ENCODE assay signal across 2 cellular contexts in the genomic region with DNA sequence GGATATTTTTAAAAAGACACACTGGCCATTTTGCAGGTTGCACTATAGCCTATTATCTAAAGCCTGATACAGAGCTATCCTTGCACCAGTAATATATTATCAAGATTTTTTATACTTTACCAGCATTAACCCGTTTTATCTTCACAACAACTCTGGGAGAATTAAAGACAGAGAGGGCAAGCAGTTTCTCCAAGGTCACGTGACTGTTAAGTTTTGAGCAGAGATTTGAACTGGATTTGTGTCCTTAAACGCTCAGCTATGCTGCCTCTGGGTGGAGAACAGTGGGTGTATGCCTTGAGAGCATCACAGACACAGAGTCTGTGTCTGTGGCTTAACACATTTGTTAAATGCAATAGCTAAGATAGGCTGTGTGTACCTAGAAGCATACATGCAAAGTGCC.
TF ChIP-seq lines count a peak whose summit lies in the region.

No MANE protein-coding gene starts in this region.

TF ChIP-seq in A549, 52 proteins besides CTCF, POLR2A, EP300 and RAD21:
- TF ChIP-seq HEYL (CRISPR knock-in tag; IDR thresholded peaks at IDR 0.05) (no peak), RFX5 (IDR thresholded peaks at IDR 0.05) (no peak)

TF ChIP-seq in H1, 55 proteins besides CTCF, POLR2A, EP300 and RAD21:
- TF ChIP-seq KDM4A (IDR thresholded peaks at IDR 0.05; ENCODE audit: low read depth, low read length, severe bottlenecking): no peak
- TF ChIP-seq CBX5 (IDR thresholded peaks at IDR 0.05; ENCODE audit: low read depth, low read length): no peak
- TF ChIP-seq CHD1 (IDR thresholded peaks at IDR 0.05; ENCODE audit: low read depth, low read length): no peak
- no peak for TF ChIP-seq YY1 (IDR thresholded peaks at IDR 0.05; ENCODE audit: low read depth, low read length)
- TF ChIP-seq CREB1 (IDR thresholded peaks at IDR 0.05): no peak
- no peak for TF ChIP-seq POU5F1 (IDR thresholded peaks at IDR 0.05; ENCODE audit: low read depth, low read length)
- TF ChIP-seq, protein P1, sequence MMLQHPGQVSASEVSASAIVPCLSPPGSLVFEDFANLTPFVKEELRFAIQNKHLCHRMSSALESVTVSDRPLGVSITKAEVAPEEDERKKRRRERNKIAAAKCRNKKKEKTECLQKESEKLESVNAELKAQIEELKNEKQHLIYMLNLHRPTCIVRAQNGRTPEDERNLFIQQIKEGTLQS (IDR thresholded peaks at IDR 0.05; ENCODE audit: insufficient read depth, low read depth, low read length): no peak
- no peak for TF ChIP-seq JUN (IDR thresholded peaks at IDR 0.05; ENCODE audit: low read depth, low read length)
- TF ChIP-seq, protein P2, sequence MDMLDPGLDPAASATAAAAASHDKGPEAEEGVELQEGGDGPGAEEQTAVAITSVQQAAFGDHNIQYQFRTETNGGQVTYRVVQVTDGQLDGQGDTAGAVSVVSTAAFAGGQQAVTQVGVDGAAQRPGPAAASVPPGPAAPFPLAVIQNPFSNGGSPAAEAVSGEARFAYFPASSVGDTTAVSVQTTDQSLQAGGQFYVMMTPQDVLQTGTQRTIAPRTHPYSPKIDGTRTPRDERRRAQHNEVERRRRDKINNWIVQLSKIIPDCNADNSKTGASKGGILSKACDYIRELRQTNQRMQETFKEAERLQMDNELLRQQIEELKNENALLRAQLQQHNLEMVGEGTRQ (IDR thresholded peaks at IDR 0.05; ENCODE audit: low read length): no peak
- TF ChIP-seq SIRT6 (IDR thresholded peaks at IDR 0.05; ENCODE audit: low read length): no peak
- TF ChIP-seq ZNF274 (IDR thresholded peaks at IDR 0.05; ENCODE audit: borderline replicate concordance, extremely low read depth, low read length): no peak
- TF ChIP-seq TAF7 (optimal IDR thresholded peaks at IDR 0.05; ENCODE audit: borderline replicate concordance, low read depth, low read length): no peak
- TF ChIP-seq RFX5 (IDR thresholded peaks at IDR 0.05; ENCODE audit: borderline replicate concordance, low read depth, low read length): no peak
- no peak for TF ChIP-seq EGR1 (IDR thresholded peaks at IDR 0.05; ENCODE audit: borderline replicate concordance, low read depth, low read length)
- TF ChIP-seq RXRA (IDR thresholded peaks at IDR 0.05; ENCODE audit: insufficient read depth, low read depth, low read length): no peak
- TF ChIP-seq, protein P3, sequence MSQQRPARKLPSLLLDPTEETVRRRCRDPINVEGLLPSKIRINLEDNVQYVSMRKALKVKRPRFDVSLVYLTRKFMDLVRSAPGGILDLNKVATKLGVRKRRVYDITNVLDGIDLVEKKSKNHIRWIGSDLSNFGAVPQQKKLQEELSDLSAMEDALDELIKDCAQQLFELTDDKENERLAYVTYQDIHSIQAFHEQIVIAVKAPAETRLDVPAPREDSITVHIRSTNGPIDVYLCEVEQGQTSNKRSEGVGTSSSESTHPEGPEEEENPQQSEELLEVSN (IDR thresholded peaks at IDR 0.05): no peak
- no peak for TF ChIP-seq CTBP2 (IDR thresholded peaks at IDR 0.05; ENCODE audit: borderline replicate concordance, insufficient read depth, insufficient read length, low read length)
- no peak for TF ChIP-seq BRCA1 (IDR thresholded peaks at IDR 0.05; ENCODE audit: low read depth, low read length)
- no peak for TF ChIP-seq SUZ12 (IDR thresholded peaks at IDR 0.05; ENCODE audit: low read length)
